ENCODE assay signal across 2 cellular contexts in the genomic region with DNA sequence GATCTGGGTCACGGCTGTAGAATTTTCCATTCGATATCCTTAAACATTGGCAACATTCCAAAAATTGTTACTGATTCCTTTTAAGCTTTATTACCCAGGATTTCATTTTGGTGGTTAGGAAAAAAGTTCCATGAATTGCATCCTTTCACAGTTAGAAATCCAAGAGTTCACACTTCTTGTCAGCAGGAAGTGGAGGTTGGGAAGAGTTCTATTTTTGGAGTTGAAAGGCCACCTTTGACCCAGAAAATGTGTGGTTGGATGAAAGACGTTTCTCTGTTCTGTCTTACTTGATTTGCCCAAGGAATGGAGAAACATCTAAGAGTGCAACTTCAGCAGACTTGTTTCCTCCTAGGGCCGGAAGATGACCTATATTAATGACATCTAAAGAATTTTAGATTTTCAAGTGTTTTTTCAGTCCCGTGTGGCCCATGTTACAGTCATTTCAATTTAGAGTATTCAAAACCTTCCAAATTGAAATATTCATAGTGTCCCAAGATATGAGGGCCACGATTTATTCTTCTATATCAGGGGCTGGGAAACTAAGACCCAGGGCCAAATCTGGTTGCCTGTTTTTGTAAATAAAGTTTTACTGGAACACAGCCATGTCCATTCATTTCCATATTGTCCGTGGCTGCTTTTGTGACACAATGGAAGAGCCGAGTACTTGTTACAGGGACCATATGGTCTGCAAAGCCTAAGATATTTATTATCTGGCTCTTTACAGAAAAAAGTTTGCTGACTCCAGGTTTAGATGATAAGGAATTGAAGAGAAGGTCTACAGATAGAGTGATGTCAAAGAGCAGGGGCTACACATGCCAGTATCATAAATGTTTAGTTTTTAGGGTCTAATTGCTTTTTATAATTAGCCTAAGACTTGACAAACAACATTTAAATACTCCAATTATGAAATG.
TF ChIP-seq lines count a peak whose summit lies in the region.

No MANE protein-coding gene starts in this region.

TF ChIP-seq in liver, 16 proteins besides CTCF, POLR2A, EP300 and RAD21:
- TF ChIP-seq RXRA (IDR thresholded peaks at IDR 0.05), result peak in 1 of 2 donors; percentile 25
- TF ChIP-seq, protein P1, sequence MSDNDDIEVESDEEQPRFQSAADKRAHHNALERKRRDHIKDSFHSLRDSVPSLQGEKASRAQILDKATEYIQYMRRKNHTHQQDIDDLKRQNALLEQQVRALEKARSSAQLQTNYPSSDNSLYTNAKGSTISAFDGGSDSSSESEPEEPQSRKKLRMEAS (IDR thresholded peaks at IDR 0.05), result peak; percentile 13
- TF ChIP-seq NR2F2 (IDR thresholded peaks at IDR 0.05), result peak; percentile 81
- TF ChIP-seq TAF1 (conservative IDR thresholded peaks at IDR 0.05), result no peak
- peak; percentile 28 for TF ChIP-seq SP1 (IDR thresholded peaks at IDR 0.05)
TF ChIP-seq in liver: peak in this region for 4.

TF ChIP-seq in HepG2, 621 proteins besides CTCF, POLR2A, EP300 and RAD21:
- TF ChIP-seq PHB2 (IDR thresholded peaks at IDR 0.05; ENCODE audit: partially characterized antibody), result no peak
- no peak for TF ChIP-seq ZNF572 (CRISPR knock-in tag; IDR thresholded peaks at IDR 0.05)
- no peak for TF ChIP-seq DZIP1 (CRISPR knock-in tag; IDR thresholded peaks at IDR 0.05)
- TF ChIP-seq EHMT2 (IDR thresholded peaks at IDR 0.05; ENCODE audit: borderline replicate concordance, low read depth, low read length), result no peak
- TF ChIP-seq SMAD1 (CRISPR knock-in tag; IDR thresholded peaks at IDR 0.05; ENCODE audit: borderline replicate concordance, low read depth), result no peak
- TF ChIP-seq SOX6 (IDR thresholded peaks at IDR 0.05), result no peak
- TF ChIP-seq SOX6 (CRISPR knock-in tag; IDR thresholded peaks at IDR 0.05), result no peak
- no peak for TF ChIP-seq ZBTB26 (CRISPR knock-in tag; IDR thresholded peaks at IDR 0.05; ENCODE audit: borderline replicate concordance)
- TF ChIP-seq ZNF782 (CRISPR knock-in tag; IDR thresholded peaks at IDR 0.05; ENCODE audit: borderline replicate concordance), result no peak
- no peak for TF ChIP-seq TRIM22 (IDR thresholded peaks at IDR 0.05)
- TF ChIP-seq ADNP (CRISPR knock-in tag; IDR thresholded peaks at IDR 0.05), result no peak
- no peak for TF ChIP-seq NFYC (CRISPR knock-in tag; IDR thresholded peaks at IDR 0.05)
- TF ChIP-seq TEF (CRISPR knock-in tag; IDR thresholded peaks at IDR 0.05), result no peak
- TF ChIP-seq NFE2 (CRISPR knock-in tag; IDR thresholded peaks at IDR 0.05), result no peak
- no peak for TF ChIP-seq CEBPB (IDR thresholded peaks at IDR 0.05; ENCODE audit: borderline replicate concordance, low read depth, low read length)
- TF ChIP-seq, protein P2, sequence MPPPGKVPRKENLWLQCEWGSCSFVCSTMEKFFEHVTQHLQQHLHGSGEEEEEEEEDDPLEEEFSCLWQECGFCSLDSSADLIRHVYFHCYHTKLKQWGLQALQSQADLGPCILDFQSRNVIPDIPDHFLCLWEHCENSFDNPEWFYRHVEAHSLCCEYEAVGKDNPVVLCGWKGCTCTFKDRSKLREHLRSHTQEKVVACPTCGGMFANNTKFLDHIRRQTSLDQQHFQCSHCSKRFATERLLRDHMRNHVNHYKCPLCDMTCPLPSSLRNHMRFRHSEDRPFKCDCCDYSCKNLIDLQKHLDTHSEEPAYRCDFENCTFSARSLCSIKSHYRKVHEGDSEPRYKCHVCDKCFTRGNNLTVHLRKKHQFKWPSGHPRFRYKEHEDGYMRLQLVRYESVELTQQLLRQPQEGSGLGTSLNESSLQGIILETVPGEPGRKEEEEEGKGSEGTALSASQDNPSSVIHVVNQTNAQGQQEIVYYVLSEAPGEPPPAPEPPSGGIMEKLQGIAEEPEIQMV (CRISPR knock-in tag; IDR thresholded peaks at IDR 0.05; ENCODE audit: low read depth), result no peak
- no peak for TF ChIP-seq PAX8 (CRISPR knock-in tag; IDR thresholded peaks at IDR 0.05; ENCODE audit: borderline replicate concordance)
- TF ChIP-seq ZNF441 (CRISPR knock-in tag; IDR thresholded peaks at IDR 0.05; ENCODE audit: borderline replicate concordance), result no peak
- TF ChIP-seq, protein P3, sequence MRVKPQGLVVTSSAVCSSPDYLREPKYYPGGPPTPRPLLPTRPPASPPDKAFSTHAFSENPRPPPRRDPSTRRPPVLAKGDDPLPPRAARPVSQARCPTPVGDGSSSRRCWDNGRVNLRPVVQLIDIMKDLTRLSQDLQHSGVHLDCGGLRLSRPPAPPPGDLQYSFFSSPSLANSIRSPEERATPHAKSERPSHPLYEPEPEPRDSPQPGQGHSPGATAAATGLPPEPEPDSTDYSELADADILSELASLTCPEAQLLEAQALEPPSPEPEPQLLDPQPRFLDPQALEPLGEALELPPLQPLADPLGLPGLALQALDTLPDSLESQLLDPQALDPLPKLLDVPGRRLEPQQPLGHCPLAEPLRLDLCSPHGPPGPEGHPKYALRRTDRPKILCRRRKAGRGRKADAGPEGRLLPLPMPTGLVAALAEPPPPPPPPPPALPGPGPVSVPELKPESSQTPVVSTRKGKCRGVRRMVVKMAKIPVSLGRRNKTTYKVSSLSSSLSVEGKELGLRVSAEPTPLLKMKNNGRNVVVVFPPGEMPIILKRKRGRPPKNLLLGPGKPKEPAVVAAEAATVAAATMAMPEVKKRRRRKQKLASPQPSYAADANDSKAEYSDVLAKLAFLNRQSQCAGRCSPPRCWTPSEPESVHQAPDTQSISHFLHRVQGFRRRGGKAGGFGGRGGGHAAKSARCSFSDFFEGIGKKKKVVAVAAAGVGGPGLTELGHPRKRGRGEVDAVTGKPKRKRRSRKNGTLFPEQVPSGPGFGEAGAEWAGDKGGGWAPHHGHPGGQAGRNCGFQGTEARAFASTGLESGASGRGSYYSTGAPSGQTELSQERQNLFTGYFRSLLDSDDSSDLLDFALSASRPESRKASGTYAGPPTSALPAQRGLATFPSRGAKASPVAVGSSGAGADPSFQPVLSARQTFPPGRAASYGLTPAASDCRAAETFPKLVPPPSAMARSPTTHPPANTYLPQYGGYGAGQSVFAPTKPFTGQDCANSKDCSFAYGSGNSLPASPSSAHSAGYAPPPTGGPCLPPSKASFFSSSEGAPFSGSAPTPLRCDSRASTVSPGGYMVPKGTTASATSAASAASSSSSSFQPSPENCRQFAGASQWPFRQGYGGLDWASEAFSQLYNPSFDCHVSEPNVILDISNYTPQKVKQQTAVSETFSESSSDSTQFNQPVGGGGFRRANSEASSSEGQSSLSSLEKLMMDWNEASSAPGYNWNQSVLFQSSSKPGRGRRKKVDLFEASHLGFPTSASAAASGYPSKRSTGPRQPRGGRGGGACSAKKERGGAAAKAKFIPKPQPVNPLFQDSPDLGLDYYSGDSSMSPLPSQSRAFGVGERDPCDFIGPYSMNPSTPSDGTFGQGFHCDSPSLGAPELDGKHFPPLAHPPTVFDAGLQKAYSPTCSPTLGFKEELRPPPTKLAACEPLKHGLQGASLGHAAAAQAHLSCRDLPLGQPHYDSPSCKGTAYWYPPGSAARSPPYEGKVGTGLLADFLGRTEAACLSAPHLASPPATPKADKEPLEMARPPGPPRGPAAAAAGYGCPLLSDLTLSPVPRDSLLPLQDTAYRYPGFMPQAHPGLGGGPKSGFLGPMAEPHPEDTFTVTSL (CRISPR knock-in tag; IDR thresholded peaks at IDR 0.05; ENCODE audit: borderline replicate concordance), result no peak
- TF ChIP-seq ZNF260 (CRISPR knock-in tag; IDR thresholded peaks at IDR 0.05; ENCODE audit: borderline replicate concordance, low read depth), result no peak
